ENCODE assay signal across 23 cellular contexts in the genomic region with DNA sequence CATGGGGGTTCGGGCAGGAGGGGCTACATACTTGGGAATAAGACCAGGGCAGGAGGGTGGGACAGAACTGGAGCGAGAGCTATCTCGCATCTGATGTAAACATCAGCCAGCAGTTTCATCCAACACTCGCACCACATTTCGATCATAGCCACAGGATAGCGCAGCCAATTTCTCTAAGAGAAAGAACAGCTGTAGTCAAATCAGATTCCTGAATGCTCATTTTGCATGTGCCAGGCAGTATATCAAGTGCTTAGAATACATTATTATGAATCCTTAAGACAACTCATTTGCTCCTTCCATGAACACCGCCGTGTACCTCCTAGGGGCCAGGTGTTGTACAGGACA. TPM values are rescaled to one million over a fixed set of nuclear protein-coding genes. Genes with fewer than 3 reads are reported as not detected.
DNase-seq lines count a peak whose midpoint lies in the region; ATAC-seq and TF ChIP-seq lines count a peak whose summit lies in the region.
"Had no signal": no experiment of that assay in that cellular context is flagged by ENCODE, and none has a peak within 500 bp of the region (broad histone marks: within the 10 kb centered on the region; RNA-seq: fewer than 3 reads in every experiment).

No MANE protein-coding gene starts in this region.

- no peak overlapping the region for H3K9ac ChIP-seq in mammary epithelial cell (ENCODE audit: insufficient read depth, low read length)

- no peaks in the 10 kb centered on the region for H3K9me3 Mint-ChIP-seq in MCF 10A (ENCODE audit: unreplicated experiment)
- H3K9me3 Mint-ChIP-seq in memory B cell: no peaks in the 10 kb centered on the region
- H3K9me3 Mint-ChIP-seq: GM23338, IgD-negative memory B cell had no signal

- no TSS peak for BruUV-seq in MCF 10A (replicated peaks; lab: Mats Ljungman, UMichigan)
- BruUV-seq in mammary epithelial cell (replicated peaks; lab: Mats Ljungman, UMichigan): no TSS peak

- no peaks in the 10 kb centered on the region for H3K9me3 ChIP-seq in mammary epithelial cell (replicated peaks; ENCODE audit: insufficient read depth, low read length)
- no peaks in the 10 kb centered on the region for H3K9me3 ChIP-seq in T-helper 17 cell (ENCODE audit: control insufficient read depth, low read length, poor library complexity, severe bottlenecking)
- H3K9me3 ChIP-seq: left ventricle myocardium inferior, prostate gland, spleen, thyroid gland had no signal

- intact Hi-C loops in MCF 10A (cut with micrococcal nuclease): no loop called here
- intact Hi-C loops in mammary epithelial cell (cut with micrococcal nuclease): loop anchor here (2.0 to 5.0 kb wide), 3 partner anchors 15 to 610 kb away; a partner anchor contains a TSS

- H3K27me3 Mint-ChIP-seq in MCF 10A (ENCODE audit: insufficient read depth, unreplicated experiment) (no peaks in the 10 kb centered on the region), T-helper 17 cell (no peaks in the 10 kb centered on the region), memory B cell (no peaks in the 10 kb centered on the region)

- H3K36me3 Mint-ChIP-seq in MCF 10A (ENCODE audit: insufficient read depth, unreplicated experiment) (peaks cover 1% of the 10 kb centered on the region), T-helper 17 cell (ENCODE audit: low read depth) (no peaks in the 10 kb centered on the region), memory B cell (peaks cover 3% of the 10 kb centered on the region)
- H3K36me3 Mint-ChIP-seq: IgD-negative memory B cell had no signal

- H3K4me1 Mint-ChIP-seq in MCF 10A (ENCODE audit: insufficient read depth, unreplicated experiment) (peaks cover 33% of the 10 kb centered on the region), T-helper 17 cell (peaks cover 54% of the 10 kb centered on the region), memory B cell (peaks cover 34% of the 10 kb centered on the region)

- peaks cover 90% of the 10 kb centered on the region for H3K79me2 ChIP-seq in mammary epithelial cell (ENCODE audit: insufficient read depth, low read length)

- H3K4me3 Mint-ChIP-seq in MCF 10A (ENCODE audit: unreplicated experiment) (no peak overlapping the region), T-helper 17 cell (no peak overlapping the region), memory B cell (no peak overlapping the region)
- H3K4me3 Mint-ChIP-seq: GM23338, IgD-negative memory B cell had no signal

- TF ChIP-seq CTCF in MCF 10A (IDR thresholded peaks at IDR 0.05; ENCODE audit: unreplicated experiment) (no peak), mammary epithelial cell (conservative IDR thresholded peaks at IDR 0.05 in 1 of 2, IDR thresholded peaks at IDR 0.05 in 1 of 2; ENCODE audit: extremely low read depth in 1 of 2, insufficient read depth in 1 of 2, low read depth in 1 of 2, low read length in 2 of 2) (no peak)

- WGBS in mammary epithelial cell (ENCODE audit: low coverage, missing lambda C conversion rate): 89% methylated on average over 8 of the region's 8 CpGs

- CTCF ChIA-PET in MCF 10A (lab: Yijun Ruan, JAX) (interaction anchor here (0.6 to 1.2 kb wide), 3 partner anchors 18 to 195 kb away, joined by 3 to 6 read pairs (median 3); no protein-coding TSS in a partner anchor), mammary epithelial cell (lab: Charles Lee; ENCODE audit: low non-redundant PET) (no interaction called here)

- no peak overlapping the region for H3K27ac ChIP-seq in mammary epithelial cell (ENCODE audit: insufficient read depth, low read depth, low read length)
- H3K27ac ChIP-seq: coronary artery, left ventricle myocardium inferior, prostate gland, VCaP had no signal

- no peak overlapping the region for H3K4me2 ChIP-seq in mammary epithelial cell (ENCODE audit: insufficient read depth, low read depth, low read length)
- H3K4me2 ChIP-seq: GM23338 had no signal

- dilution Hi-C loops in mammary epithelial cell (cut with HindIII; ENCODE audit: low sequenced_read_pairs): no loop called here

- H3K4me1 ChIP-seq in mammary epithelial cell (ENCODE audit: insufficient read depth, low read length): peaks cover 18% of the 10 kb centered on the region

- H3K27ac Mint-ChIP-seq in MCF 10A (ENCODE audit: low read depth, unreplicated experiment) (peak overlapping the region; percentile 94), T-helper 17 cell (peak overlapping the region; percentile 98), memory B cell (peak overlapping the region; percentile 80)
- H3K27ac Mint-ChIP-seq: GM23338 had no signal

- H2AFZ ChIP-seq in mammary epithelial cell (ENCODE audit: low read depth, low read length): no peak overlapping the region
- H2AFZ ChIP-seq: GM23338 had no signal

- DNase-seq in MCF 10A (ENCODE audit: unreplicated experiment) (no peak), mammary epithelial cell (no peak), T-helper 17 cell (no peak), memory B cell (ENCODE audit: low spot score in 2 of 2) (no peak), occipital lobe (lab: John Stamatoyannopoulos, UW) (no peak), DMS 273 treated with DMSO at 0.1 percent for 48 hours (lab: John Stamatoyannopoulos, UW) (no peak), hippocampal formation (lab: John Stamatoyannopoulos, UW) (no peak), NCI-H2029 (lab: John Stamatoyannopoulos, UW) (no peak)
- DNase-seq: activated gamma-delta T cell, AML-193, DMS53, left ventricle myocardium inferior, NCI-H2227 treated with DMSO at 0.1 percent for 48 hours, spleen, SW 1271, thyroid gland had no signal

- in situ Hi-C loops in mammary epithelial cell (cut with MboI; ENCODE audit: low sequenced_read_pairs in 2 of 2): no loop called here

- no peak overlapping the region for H3K4me3 ChIP-seq in mammary epithelial cell (replicated peaks in 1 of 3; ENCODE audit: insufficient read depth in 1 of 3, low read depth in 2 of 3, low read length in 3 of 3)
- H3K4me3 ChIP-seq: coronary artery, GM23338, left ventricle myocardium inferior, prostate gland, spleen, thyroid gland had no signal

- no peak for ATAC-seq in T-helper 17 cell
- ATAC-seq in memory B cell (ENCODE audit: low read depth): no peak
- ATAC-seq: GM23338 had no signal

- H4K20me1 ChIP-seq in mammary epithelial cell (ENCODE audit: insufficient read depth, low read length): peaks cover 6% of the 10 kb centered on the region

- H3K36me3 ChIP-seq in mammary epithelial cell (ENCODE audit: insufficient read depth, low read length): no peaks in the 10 kb centered on the region
- H3K36me3 ChIP-seq: left ventricle myocardium inferior, prostate gland, thyroid gland had no signal

- POLR2A ChIA-PET in MCF 10A (lab: Yijun Ruan, JAX): interaction anchor here (1.1 to 3.1 kb wide), 3 partner anchors 9 to 36 kb away, joined by 3 to 15 read pairs (median 6); a partner anchor contains a TSS

- no peaks in the 10 kb centered on the region for H3K27me3 ChIP-seq in mammary epithelial cell (ENCODE audit: insufficient read depth, low read length)
- H3K27me3 ChIP-seq: spleen, thyroid gland had no signal

RNA-seq across cellular contexts. Expression of a gene that starts 14.5 kb away (rescaled TPM):
- total RNA-seq in MCF 10A (2022) (41.2 and 50.1 TPM in 2 replicates), mammary epithelial cell (10 to 100 TPM; 66.1 to 80.9 TPM), T-helper 17 cell (10 to 100 TPM; 37.7 TPM), occipital lobe (68.0 TPM)
- polyA plus RNA-seq in mammary epithelial cell: 66.8 TPM
- polyA minus RNA-seq in mammary epithelial cell: 107 TPM

RNA-seq across cellular contexts. Expression of a gene that starts 23.4 kb away (rescaled TPM):
- not detected in 2 replicates for total RNA-seq in MCF 10A (2022)
- total RNA-seq in mammary epithelial cell: under 1 TPM in 1 of 2 donors, not detected in 1; 0.16 TPM
- not detected for polyA plus RNA-seq in mammary epithelial cell
- not detected for polyA minus RNA-seq in mammary epithelial cell
- total RNA-seq in T-helper 17 cell: under 1 TPM; 0.20 to 0.29 TPM
- total RNA-seq in occipital lobe: not detected
- total RNA-seq: endothelial cell of umbilical vein, frontal cortex, GM23338, left ventricle myocardium inferior, spleen had no signal
- polyA plus RNA-seq: endothelial cell of umbilical vein, GM23338, IgD-negative memory B cell had no signal

RNA-seq across cellular contexts. Expression of a gene that starts 36.7 kb away (rescaled TPM):
- total RNA-seq in MCF 10A (2022): 12.4 and 18.1 TPM in 2 replicates
- 10 to 100 TPM; 12.0 to 17.6 TPM for total RNA-seq in mammary epithelial cell
- 14.6 TPM for polyA plus RNA-seq in mammary epithelial cell
- 8.0 TPM for polyA minus RNA-seq in mammary epithelial cell
- total RNA-seq in T-helper 17 cell: 10 to 100 TPM; 34.7 to 46.5 TPM
- total RNA-seq in occipital lobe: 9.7 TPM

RNA-seq across cellular contexts. Expression of a gene that starts 42.4 kb away (rescaled TPM):
- not detected in 2 replicates for total RNA-seq in MCF 10A (2022)
- not detected for total RNA-seq in mammary epithelial cell
- polyA plus RNA-seq in mammary epithelial cell: not detected
- not detected for polyA minus RNA-seq in mammary epithelial cell
- total RNA-seq in T-helper 17 cell: not detected
- total RNA-seq in occipital lobe: not detected
- total RNA-seq: endothelial cell of umbilical vein, frontal cortex, GM23338, left ventricle myocardium inferior, spleen, thyroid gland had no signal
- polyA plus RNA-seq: endothelial cell of umbilical vein, GM23338, IgD-negative memory B cell, spleen had no signal
